In the genomic region with DNA sequence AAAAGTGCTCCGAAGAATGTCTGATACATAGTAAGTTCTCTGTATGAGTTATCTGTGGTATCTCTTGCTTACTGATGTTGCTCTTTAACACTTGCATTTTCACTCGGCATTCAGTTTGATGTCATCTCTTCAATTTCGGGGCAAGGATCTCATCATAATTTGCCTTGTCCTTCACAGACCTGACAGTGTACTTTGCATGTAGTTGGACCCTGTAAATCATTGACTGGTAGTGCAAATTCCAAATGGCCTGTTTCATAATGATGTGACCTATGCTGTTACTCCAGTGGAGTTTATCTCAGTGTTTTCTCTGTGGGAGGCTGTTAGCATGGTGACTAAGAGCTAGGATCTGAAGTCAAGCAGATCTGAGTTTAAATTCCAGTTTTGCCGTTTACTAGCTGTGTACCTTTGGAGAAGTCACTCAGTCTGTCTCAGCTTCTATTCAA, we compare ENCODE assay signal across 10 cellular contexts. TPM values are rescaled to one million over a fixed set of nuclear protein-coding genes. Genes with fewer than 3 reads are reported as not detected.
DNase-seq lines count a peak whose midpoint lies in the region; ATAC-seq and TF ChIP-seq lines count a peak whose summit lies in the region.
"Had no signal": no experiment of that assay in that cellular context is flagged by ENCODE, and none has a peak within 500 bp of the region (broad histone marks: within the 10 kb centered on the region; RNA-seq: fewer than 3 reads in every experiment).

No MANE protein-coding gene starts in this region.

- intact Hi-C loops in PC-3 (cut with micrococcal nuclease), result no loop called here

- TF ChIP-seq CTCF in PC-3 (conservative IDR thresholded peaks at IDR 0.05; ENCODE audit: low read depth, low read length), result no peak
- TF ChIP-seq CTCF in SK-N-SH (IDR thresholded peaks at IDR 0.05), result no peak

- ATAC-seq in GM19324 (IDR thresholded peaks at IDR 0.05; ENCODE audit: low FRiP score, unreplicated experiment), result peak; percentile 54
- peak; percentile 85 for ATAC-seq in PC-3

- H3K9me3 ChIP-seq in PC-3 (ENCODE audit: low read length), result no peaks in the 10 kb centered on the region
- H3K9me3 ChIP-seq in SK-N-SH, result no peaks in the 10 kb centered on the region; the same call in 1 of the 2 replicates

- BruUV-seq in PC-3 (replicated peaks; lab: Mats Ljungman, UMichigan), result no TSS peak

- CTCF ChIA-PET in PC-3 (lab: Charles Lee), result interaction anchor here (0.6 kb wide), 1 partner anchor 17 kb away, joined by 3 read pairs; no protein-coding TSS in a partner anchor
- CTCF ChIA-PET in SK-N-SH (lab: Yijun Ruan, JAX), result interaction anchor here (0.5 to 1.6 kb wide), 3 partner anchors 12 to 48 kb away, joined by 3 read pairs; no protein-coding TSS in a partner anchor

- no peak for TF ChIP-seq EP300 in SK-N-SH (IDR thresholded peaks at IDR 0.05; ENCODE audit: borderline replicate concordance in 1 of 2, low read depth in 1 of 2, low read length in 1 of 2)

- WGBS in SK-N-SH (ENCODE audit: low lambda C conversion rate), result 79% methylated on average over 4 of the region's 4 CpGs

- H3K9me2 ChIP-seq in PC-3 (replicated peaks; ENCODE audit: low read length), result no peaks in the 10 kb centered on the region
- H3K9me2 ChIP-seq in SK-N-SH, result 0 out of 2 replicates have a peak, but pooled peaks cover 2% of the 10 kb centered on the region

- H3F3A ChIP-seq in PC-3 (ENCODE audit: low read length, unreplicated experiment) (no peaks in the 10 kb centered on the region), SK-N-SH (replicated peaks; ENCODE audit: insufficient read depth) (no peaks in the 10 kb centered on the region)

- POLR2A ChIA-PET in PC-3 (lab: Charles Lee; ENCODE audit: unreplicated experiment), result no interaction called here
- POLR2A ChIA-PET in SK-N-SH (lab: Yijun Ruan, JAX), result no interaction called here

- H3K4me2 ChIP-seq in PC-3 (ENCODE audit: low read length) (no peak overlapping the region), SK-N-SH (no peak overlapping the region)

- H4K20me1 ChIP-seq in PC-3 (ENCODE audit: low read length), result no peaks in the 10 kb centered on the region
- H4K20me1 ChIP-seq in SK-N-SH (ENCODE audit: insufficient read depth), result no peaks in the 10 kb centered on the region

- H3K36me3 ChIP-seq in PC-3 (ENCODE audit: low read depth, low read length), result no peaks in the 10 kb centered on the region
- H3K36me3 ChIP-seq in SK-N-SH (replicated peaks in 1 of 2; ENCODE audit: control insufficient read depth in 1 of 2, insufficient read depth in 2 of 2, low read length in 1 of 2), result no peaks in the 10 kb centered on the region

- no peak overlapping the region for H3K4me3 ChIP-seq in PC-3 (ENCODE audit: low read length)
- no peak overlapping the region for H3K4me3 ChIP-seq in SK-N-SH (ENCODE audit: low read depth in 2 of 2, low read length in 1 of 2)

- H2AFZ ChIP-seq in PC-3 (ENCODE audit: low read length), result no peak overlapping the region
- no peak overlapping the region for H2AFZ ChIP-seq in SK-N-SH (ENCODE audit: low read depth)

- TF ChIP-seq RAD21 in SK-N-SH (IDR thresholded peaks at IDR 0.05; ENCODE audit: low read length), result no peak

- peak; percentile 11 for DNase-seq in AG08396 (ENCODE audit: low spot score)
- peak; percentile 73 for DNase-seq in PC-3
- peak; percentile 99 for DNase-seq in kidney tubule cell (ENCODE audit: low spot score)
- DNase-seq in AML-193 (lab: John Stamatoyannopoulos, UW), result no peak
- DNase-seq in dermis blood vessel endothelial cell, result no peak
- DNase-seq in SK-N-SH, result no peak
- DNase-seq in NOMO-1 treated with DMSO at 0.1 percent for 48 hours (lab: John Stamatoyannopoulos, UW; ENCODE audit: unreplicated experiment), result no peak
- DNase-seq: GDM1, NCI-H82 had no signal

- H3K27ac ChIP-seq in PC-3 (ENCODE audit: low read length) (no peak overlapping the region), SK-N-SH (ENCODE audit: low read depth in 2 of 2, low read length in 1 of 2) (no peak overlapping the region)

- H3K4me1 ChIP-seq in PC-3 (ENCODE audit: insufficient read depth, low read length) (peaks cover 17% of the 10 kb centered on the region), SK-N-SH (ENCODE audit: control insufficient read depth in 1 of 2, insufficient read depth in 2 of 2, low read depth in 1 of 2, low read length in 1 of 2) (peaks cover 0 to 11% of the 10 kb centered on the region in 2 experiments; a peak in 2 of 4 replicates)

- H3K27me3 ChIP-seq in PC-3 (ENCODE audit: low read length) (no peaks in the 10 kb centered on the region), SK-N-SH (ENCODE audit: insufficient read depth) (no peaks in the 10 kb centered on the region; the same call in 1 of the 2 replicates)

- H3K9ac ChIP-seq in PC-3 (ENCODE audit: low read length), result no peak overlapping the region
- no peak overlapping the region for H3K9ac ChIP-seq in SK-N-SH

- H3K79me2 ChIP-seq in PC-3 (ENCODE audit: low read length) (no peaks in the 10 kb centered on the region), SK-N-SH (ENCODE audit: insufficient read depth) (no peaks in the 10 kb centered on the region)

TF ChIP-seq in SK-N-SH, 30 proteins besides CTCF, POLR2A, EP300 and RAD21:
- no peak for TF ChIP-seq TAF1 (IDR thresholded peaks at IDR 0.05; ENCODE audit: borderline replicate concordance, low read depth, low read length)
- TF ChIP-seq MEF2A (IDR thresholded peaks at IDR 0.05; ENCODE audit: borderline replicate concordance, low read depth), result no peak
- no peak for TF ChIP-seq RXRA (IDR thresholded peaks at IDR 0.05; ENCODE audit: borderline replicate concordance, low read depth)
- TF ChIP-seq TCF12 (IDR thresholded peaks at IDR 0.05), result no peak
- TF ChIP-seq ELF1 (IDR thresholded peaks at IDR 0.05), result no peak
- TF ChIP-seq FOXM1 (IDR thresholded peaks at IDR 0.05; ENCODE audit: low read depth), result no peak
- TF ChIP-seq GABPA (IDR thresholded peaks at IDR 0.05; ENCODE audit: low read depth), result no peak
- TF ChIP-seq GATA2 (CRISPR knock-in tag; IDR thresholded peaks at IDR 0.05), result no peak
- TF ChIP-seq MXI1 (IDR thresholded peaks at IDR 0.05; ENCODE audit: low read depth, low read length), result no peak
- TF ChIP-seq POLR2AphosphoS5 (IDR thresholded peaks at IDR 0.05; ENCODE audit: low read depth, low read length), result no peak
- TF ChIP-seq MAX (IDR thresholded peaks at IDR 0.05; ENCODE audit: low read depth), result no peak
- TF ChIP-seq JUND (IDR thresholded peaks at IDR 0.05), result no peak

RNA-seq across cellular contexts. Expression of gene ABCD3, which starts 34.2 kb away (rescaled TPM):
- total RNA-seq in PC-3 (2014; rRNA removed) (31.7 and 36.3 TPM in 2 replicates), dermis blood vessel endothelial cell (36.9 and 53.0 TPM in 2 replicates)
- 6.5 and 8.7 TPM in 2 replicates for polyA plus RNA-seq in SK-N-SH (2012; rRNA removed)
- 11.1 and 12.5 TPM in 2 replicates for polyA plus RNA-seq in SK-N-SH (2012; cell fraction: cytosol; rRNA removed)
- 5.2 and 14.4 TPM in 2 replicates for polyA plus RNA-seq in SK-N-SH (2012; cell fraction: nucleus; rRNA removed)

Comparison
In these comparisons a context has a peak if more than half of its experiments do, and no peak if none do; other contexts are left out.
1. DNase-seq: peak in AG08396 (single experiment), PC-3 (single experiment) and kidney tubule cell (single experiment); none in AML-193 (0 of 2), dermis blood vessel endothelial cell (single experiment), SK-N-SH (single experiment) and NOMO-1 treated with DMSO at 0.1 percent for 48 hours (single experiment).